ENCODE assay signal across 11 cellular contexts in genomic region chr14:93960108-93960475, GRCh38. TPM values are rescaled to one million over a fixed set of nuclear protein-coding genes. Genes with fewer than 3 reads are reported as not detected.
DNase-seq lines count a peak whose midpoint lies in the region; ATAC-seq and TF ChIP-seq lines count a peak whose summit lies in the region.
"Had no signal": no experiment of that assay in that cellular context is flagged by ENCODE, and none has a peak within 500 bp of the region (broad histone marks: within the 10 kb centered on the region; RNA-seq: fewer than 3 reads in every experiment).

No MANE protein-coding gene starts in this region.

- H3K27me3 Mint-ChIP-seq in CD14-positive monocyte (ENCODE audit: low read depth in 3 of 3) = peaks cover 1 to 11% (median 8%) of the 10 kb centered on the region in 3 donors
- no peaks in the 10 kb centered on the region for H3K27me3 Mint-ChIP-seq in activated T-helper 2 cell treated with anti-CD3 and anti-CD28 coated beads, Interferon-gamma antibody, Interleukin-2, Interleukin-4, amounts not matched to agents 10 μg/mL and 5 μg/mL and 100 μg/mL, durations not matched to agents 14 hours and 24 hours and 36 hours (ENCODE audit: low read depth)
- H3K27me3 Mint-ChIP-seq in natural killer cell treated with Interleukin-12 subunit alpha and Interleukin-12 subunit beta and Interleukin-15 and Interleukin-18, amount 100 ng/mL, for 72 hours = no peaks in the 10 kb centered on the region

- intact Hi-C loops in CD14-positive monocyte (cut with micrococcal nuclease) = loop anchor here (1.0 to 10.0 kb wide), 2 partner anchors 10 to 625 kb away; partner anchors contain the start of gene BTBD7 (in 1 of the 2)
- intact Hi-C loops in activated T-helper 2 cell treated with anti-CD3 and anti-CD28 coated beads, Interferon-gamma antibody, Interleukin-2, Interleukin-4, amounts not matched to agents 10 μg/mL and 5 μg/mL and 100 μg/mL, durations not matched to agents 14 hours and 24 hours and 36 hours (cut with micrococcal nuclease) = no loop called here

- H3K9me3 Mint-ChIP-seq in CD14-positive monocyte = peaks cover 0 to 2% (median 0%) of the 10 kb centered on the region in 7 donors
- no peaks in the 10 kb centered on the region for H3K9me3 Mint-ChIP-seq in activated T-helper 2 cell treated with anti-CD3 and anti-CD28 coated beads, Interferon-gamma antibody, Interleukin-2, Interleukin-4, amounts not matched to agents 10 μg/mL and 5 μg/mL and 100 μg/mL, durations not matched to agents 14 hours and 24 hours and 36 hours
- peaks cover 6% of the 10 kb centered on the region for H3K9me3 Mint-ChIP-seq in natural killer cell treated with Interleukin-12 subunit alpha and Interleukin-12 subunit beta and Interleukin-15 and Interleukin-18, amount 100 ng/mL, for 72 hours

- DNase-seq in CD14-positive monocyte (ENCODE audit: low spot score) (no peak), HT-29 (ENCODE audit: low spot score) (peak; percentile 30), NCI-H748 (lab: John Stamatoyannopoulos, UW; ENCODE audit: unreplicated experiment) (no peak), NCI-H82 treated with DMSO at 0.1 percent for 48 hours (lab: John Stamatoyannopoulos, UW; ENCODE audit: unreplicated experiment) (no peak)
- no peak for DNase-seq in activated T-helper 2 cell treated with anti-CD3 and anti-CD28 coated beads, Interferon-gamma antibody, Interleukin-2, Interleukin-4, amounts not matched to agents 10 μg/mL and 5 μg/mL and 100 μg/mL, durations not matched to agents 14 hours and 24 hours and 36 hours (ENCODE audit: low spot score)
- DNase-seq in natural killer cell treated with Interleukin-12 subunit alpha and Interleukin-12 subunit beta and Interleukin-15 and Interleukin-18, amount 100 ng/mL, for 72 hours (ENCODE audit: low spot score) = no peak
- DNase-seq in effector CD8-positive, alpha-beta T cell (lab: John Stamatoyannopoulos, UW) = no peak
- DNase-seq: DMS79, NCI-H1048 had no signal

- peaks cover 5 to 16% of the 10 kb centered on the region in 2 donors for H3K36me3 Mint-ChIP-seq in CD14-positive monocyte
- peaks cover 57% of the 10 kb centered on the region for H3K36me3 Mint-ChIP-seq in activated T-helper 2 cell treated with anti-CD3 and anti-CD28 coated beads, Interferon-gamma antibody, Interleukin-2, Interleukin-4, amounts not matched to agents 10 μg/mL and 5 μg/mL and 100 μg/mL, durations not matched to agents 14 hours and 24 hours and 36 hours (ENCODE audit: low read depth)
- H3K36me3 Mint-ChIP-seq in natural killer cell treated with Interleukin-12 subunit alpha and Interleukin-12 subunit beta and Interleukin-15 and Interleukin-18, amount 100 ng/mL, for 72 hours = peaks cover 3% of the 10 kb centered on the region

- peak overlapping the region; percentile 93 to 99 (median 97) for H3K27ac Mint-ChIP-seq in CD14-positive monocyte
- peak overlapping the region; percentile 100 for H3K27ac Mint-ChIP-seq in activated T-helper 2 cell treated with anti-CD3 and anti-CD28 coated beads, Interferon-gamma antibody, Interleukin-2, Interleukin-4, amounts not matched to agents 10 μg/mL and 5 μg/mL and 100 μg/mL, durations not matched to agents 14 hours and 24 hours and 36 hours
- H3K27ac Mint-ChIP-seq in natural killer cell treated with Interleukin-12 subunit alpha and Interleukin-12 subunit beta and Interleukin-15 and Interleukin-18, amount 100 ng/mL, for 72 hours = peak overlapping the region; percentile 96

- no peak for ATAC-seq in natural killer cell treated with Interleukin-12 subunit alpha and Interleukin-12 subunit beta and Interleukin-15 and Interleukin-18, amount 100 ng/mL, for 72 hours
- ATAC-seq in HG02840 (IDR thresholded peaks at IDR 0.05; ENCODE audit: low FRiP score, unreplicated experiment) = no peak

- peaks cover 83% of the 10 kb centered on the region for H3K4me1 Mint-ChIP-seq in CD14-positive monocyte
- H3K4me1 Mint-ChIP-seq in activated T-helper 2 cell treated with anti-CD3 and anti-CD28 coated beads, Interferon-gamma antibody, Interleukin-2, Interleukin-4, amounts not matched to agents 10 μg/mL and 5 μg/mL and 100 μg/mL, durations not matched to agents 14 hours and 24 hours and 36 hours (ENCODE audit: low read depth) = peaks cover 91% of the 10 kb centered on the region
- peaks cover 81 to 94% of the 10 kb centered on the region in 2 donors for H3K4me1 Mint-ChIP-seq in natural killer cell treated with Interleukin-12 subunit alpha and Interleukin-12 subunit beta and Interleukin-15 and Interleukin-18, amount 100 ng/mL, for 72 hours (ENCODE audit: low read depth in 2 of 2)

- TF ChIP-seq CTCF in CD14-positive monocyte (IDR thresholded peaks at IDR 0.05) = no peak

- H3K4me3 Mint-ChIP-seq in CD14-positive monocyte = peak overlapping the region in 1 of 2 donors; percentile 39
- H3K4me3 Mint-ChIP-seq in activated T-helper 2 cell treated with anti-CD3 and anti-CD28 coated beads, Interferon-gamma antibody, Interleukin-2, Interleukin-4, amounts not matched to agents 10 μg/mL and 5 μg/mL and 100 μg/mL, durations not matched to agents 14 hours and 24 hours and 36 hours (ENCODE audit: low read depth) = peak overlapping the region; percentile 76
- peak overlapping the region; percentile 84 for H3K4me3 Mint-ChIP-seq in natural killer cell treated with Interleukin-12 subunit alpha and Interleukin-12 subunit beta and Interleukin-15 and Interleukin-18, amount 100 ng/mL, for 72 hours

RNA-seq across cellular contexts. Expression of gene ASB2, which starts 16.3 kb away (rescaled TPM):
- 1 to 10 TPM in 1 of 2 donors, under 1 TPM in 1; 0.25 to 1.4 TPM for polyA plus RNA-seq in CD14-positive monocyte
- 0.05 and 0.16 TPM in 2 replicates for total RNA-seq in HT-29 (2014; rRNA removed; shearing (Covaris generic))
- 19.8 TPM in 2 replicates for total RNA-seq in activated T-helper 2 cell treated with anti-CD3 and anti-CD28 coated beads, Interferon-gamma antibody, Interleukin-2, Interleukin-4, amounts not matched to agents 10 μg/mL and 5 μg/mL and 100 μg/mL, durations not matched to agents 14 hours and 24 hours and 36 hours
- total RNA-seq in natural killer cell treated with Interleukin-12 subunit alpha and Interleukin-12 subunit beta and Interleukin-15 and Interleukin-18, amount 100 ng/mL, for 72 hours = 10 to 100 TPM; 12.3 to 55.1 TPM

RNA-seq across cellular contexts. Expression of gene FAM181A, which starts 32.9 kb away (rescaled TPM):
- not detected for polyA plus RNA-seq in CD14-positive monocyte
- not detected in 2 replicates for total RNA-seq in HT-29 (2014; rRNA removed; shearing (Covaris generic))
- total RNA-seq in activated T-helper 2 cell treated with anti-CD3 and anti-CD28 coated beads, Interferon-gamma antibody, Interleukin-2, Interleukin-4, amounts not matched to agents 10 μg/mL and 5 μg/mL and 100 μg/mL, durations not matched to agents 14 hours and 24 hours and 36 hours = not detected in 2 replicates
- not detected for total RNA-seq in natural killer cell treated with Interleukin-12 subunit alpha and Interleukin-12 subunit beta and Interleukin-15 and Interleukin-18, amount 100 ng/mL, for 72 hours
- total RNA-seq: SK-MEL-5 had no signal

RNA-seq across cellular contexts. Expression of gene CCDC197, which starts 37.0 kb away (rescaled TPM):
- not detected for polyA plus RNA-seq in CD14-positive monocyte
- total RNA-seq in HT-29 (2014; rRNA removed; shearing (Covaris generic)) = not detected in 2 replicates
- 0.11 TPM in 1 of 2 replicates, not detected in the other for total RNA-seq in activated T-helper 2 cell treated with anti-CD3 and anti-CD28 coated beads, Interferon-gamma antibody, Interleukin-2, Interleukin-4, amounts not matched to agents 10 μg/mL and 5 μg/mL and 100 μg/mL, durations not matched to agents 14 hours and 24 hours and 36 hours
- total RNA-seq in natural killer cell treated with Interleukin-12 subunit alpha and Interleukin-12 subunit beta and Interleukin-15 and Interleukin-18, amount 100 ng/mL, for 72 hours = not detected
- total RNA-seq: SK-MEL-5 had no signal

Comparison
In these comparisons a context has a peak if more than half of its experiments do, and no peak if none do; other contexts are left out.
1. RNA of gene ASB2, which starts 16.3 kb away (total RNA-seq): 12.3 to 55.1 TPM in natural killer cell treated with Interleukin-12 subunit alpha and Interleukin-12 subunit beta and Interleukin-15 and Interleukin-18, amount 100 ng/mL, for 72 hours and 19.8 TPM in activated T-helper 2 cell treated with anti-CD3 and anti-CD28 coated beads, Interferon-gamma antibody, Interleukin-2, Interleukin-4, amounts not matched to agents 10 μg/mL and 5 μg/mL and 100 μg/mL, durations not matched to agents 14 hours and 24 hours and 36 hours; 0.05 to 0.16 TPM in HT-29; every median in the first group is over 10 times any median in the second.
2. Peak in every context shown above with its lines, with median percentiles within 50 percentile points of each other: H3K27ac Mint-ChIP-seq.